17 cellular contexts compared by ENCODE assay signal in genomic region chr5:164578911-164579310, GRCh38.
DNase-seq lines count a peak whose midpoint lies in the region; TF ChIP-seq lines count a peak whose summit lies in the region.
"Had no signal": no experiment of that assay in that cellular context is flagged by ENCODE, and none has a peak within 500 bp of the region (broad histone marks: within the 10 kb centered on the region; RNA-seq: fewer than 3 reads in every experiment).

No MANE protein-coding gene starts in this region.

- TF ChIP-seq CTCF in VCaP (conservative IDR thresholded peaks at IDR 0.05) (no peak), mesothelial cell of epicardium (IDR thresholded peaks at IDR 0.05; ENCODE audit: unreplicated experiment) (no peak), glutamatergic neuron (IDR thresholded peaks at IDR 0.05; ENCODE audit: partially characterized antibody, unreplicated experiment) (no peak)

- H3K36me3 Mint-ChIP-seq in mesothelial cell of epicardium (no peaks in the 10 kb centered on the region), glutamatergic neuron (ENCODE audit: unreplicated experiment) (no peaks in the 10 kb centered on the region)
- H3K36me3 Mint-ChIP-seq: CD14-positive monocyte; CD4-positive, alpha-beta memory T cell had no signal

- H3K27ac ChIP-seq in VCaP = peak overlapping the region; percentile 91
- H3K27ac ChIP-seq: A549, BLaER1 had no signal

- no peak overlapping the region for H3K4me3 Mint-ChIP-seq in mesothelial cell of epicardium
- no peak overlapping the region for H3K4me3 Mint-ChIP-seq in glutamatergic neuron (ENCODE audit: unreplicated experiment)
- H3K4me3 Mint-ChIP-seq: CD14-positive monocyte; CD4-positive, alpha-beta memory T cell; GM23338 had no signal

- peak overlapping the region; percentile 39 for H3K27ac Mint-ChIP-seq in mesothelial cell of epicardium
- no peak overlapping the region for H3K27ac Mint-ChIP-seq in glutamatergic neuron (ENCODE audit: unreplicated experiment)
- H3K27ac Mint-ChIP-seq: CD14-positive monocyte; CD4-positive, alpha-beta memory T cell; GM23338 had no signal

- H3K4me1 Mint-ChIP-seq in mesothelial cell of epicardium = peaks cover 31% of the 10 kb centered on the region
- H3K4me1 Mint-ChIP-seq in glutamatergic neuron (ENCODE audit: low read depth, unreplicated experiment) = peaks cover 23% of the 10 kb centered on the region
- H3K4me1 Mint-ChIP-seq: CD14-positive monocyte; CD4-positive, alpha-beta memory T cell; GM23338 had no signal

- no peaks in the 10 kb centered on the region for H3K27me3 Mint-ChIP-seq in mesothelial cell of epicardium (ENCODE audit: low read depth)
- H3K27me3 Mint-ChIP-seq in glutamatergic neuron (ENCODE audit: unreplicated experiment) = no peaks in the 10 kb centered on the region
- H3K27me3 Mint-ChIP-seq: CD4-positive, alpha-beta memory T cell had no signal

- H3K9me3 Mint-ChIP-seq in mesothelial cell of epicardium (no peaks in the 10 kb centered on the region), glutamatergic neuron (ENCODE audit: unreplicated experiment) (no peaks in the 10 kb centered on the region)
- H3K9me3 Mint-ChIP-seq: GM23338 had no signal

- peak; percentile 23 for DNase-seq in DMS 273 (lab: John Stamatoyannopoulos, UW; ENCODE audit: unreplicated experiment)
- DNase-seq in DMS 273 treated with DMSO at 0.1 percent for 48 hours (lab: John Stamatoyannopoulos, UW) = no peak
- peak; percentile 48 for DNase-seq in OCI-M1 (lab: John Stamatoyannopoulos, UW)
- DNase-seq in mesothelial cell of epicardium (ENCODE audit: low spot score in 2 of 2, unreplicated experiment in 2 of 2) = no peak
- DNase-seq in MV-4-11 (lab: John Stamatoyannopoulos, UW) = no peak
- no peak for DNase-seq in activated CD4-positive, alpha-beta T cell treated with anti-CD3 and anti-CD28 coated beads, Interleukin-2, amount 50 U/mL, for 4 hours
- no peak for DNase-seq in glutamatergic neuron
- DNase-seq: AML-193; Calu3; CD4-positive, alpha-beta memory T cell; GDM1; HCEC 1CT had no signal

Comparison
In these comparisons a context has a peak if more than half of its experiments do, and no peak if none do; other contexts are left out.
1. DNase-seq: peak in DMS 273 (single experiment) and OCI-M1 (single experiment); none in DMS 273 treated with DMSO at 0.1 percent for 48 hours (single experiment), mesothelial cell of epicardium (0 of 2), MV-4-11 (single experiment), activated CD4-positive, alpha-beta T cell treated with anti-CD3 and anti-CD28 coated beads, Interleukin-2, amount 50 U/mL, for 4 hours (0 of 2) and glutamatergic neuron (single experiment).